In genomic region chr6:132530293-132530974, GRCh38 we compare ENCODE assay signal across 8 cellular contexts. TPM values are rescaled to one million over a fixed set of nuclear protein-coding genes. Genes with fewer than 3 reads are reported as not detected.
DNase-seq lines count a peak whose midpoint lies in the region; ATAC-seq and TF ChIP-seq lines count a peak whose summit lies in the region.

No MANE protein-coding gene starts in this region.

- no peak overlapping the region for H2AK9ac ChIP-seq in IMR-90 (replicated peaks; ENCODE audit: low read depth, low read length, poor library complexity)

- peak; percentile 44 for DNase-seq in D341Med (ENCODE audit: low spot score)
- DNase-seq in IMR-90, result peak; percentile 69
- DNase-seq in Peyer's patch, result peak in 2 of 3 donors; percentile 62 to 84
- DNase-seq in foreskin fibroblast, result peak; percentile 28 to 81
- DNase-seq in osteoblast (ENCODE audit: insufficient read length, low spot score, missing footprints), result peak; percentile 64
- no peak for DNase-seq in type B pancreatic cell (ENCODE audit: extremely low spot score, unreplicated experiment)

- H2BK20ac ChIP-seq in IMR-90 (ENCODE audit: low read depth, low read length), result no peak overlapping the region

- H3K9me3 ChIP-seq in IMR-90 (ENCODE audit: control insufficient read depth, insufficient read depth, low read length) (no peaks in the 10 kb centered on the region), Peyer's patch (no peaks in the 10 kb centered on the region), osteoblast (ENCODE audit: low read depth, low read length) (no peaks in the 10 kb centered on the region)

- peaks cover 17% of the 10 kb centered on the region for H3K27me3 ChIP-seq in IMR-90 (ENCODE audit: control insufficient read depth, insufficient read depth, low read length)
- no peaks in the 10 kb centered on the region for H3K27me3 ChIP-seq in Peyer's patch
- H3K27me3 ChIP-seq in osteoblast (ENCODE audit: insufficient read depth, low read length), result peaks cover 13% of the 10 kb centered on the region

- peak; percentile 96 for ATAC-seq in GM21447 (IDR thresholded peaks at IDR 0.05; ENCODE audit: unreplicated experiment)
- ATAC-seq in IMR-90 (ENCODE audit: low read depth), result peak; percentile 83
- ATAC-seq in activated T-helper 17 cell treated with anti-CD3 and anti-CD28 coated beads, Interleukin-2, amount 50 U/mL, for 72 hours (replicated peaks), result peak; percentile 62

- TF ChIP-seq POLR2A in IMR-90 (IDR thresholded peaks at IDR 0.05; ENCODE audit: low read depth, low read length) (no peak), Peyer's patch (IDR thresholded peaks at IDR 0.05) (no peak)

- in situ Hi-C loops in IMR-90 (cut with MboI; ENCODE audit: low sequenced_read_pairs), result loop anchor here (10.0 kb wide), 1 partner anchor 244 kb away; no protein-coding TSS in a partner anchor

- no peaks in the 10 kb centered on the region for H3K9me1 ChIP-seq in IMR-90 (ENCODE audit: insufficient read depth, low read length)

- H3K27ac Mint-ChIP-seq in activated T-helper 17 cell treated with anti-CD3 and anti-CD28 coated beads, Interleukin-2, amount 50 U/mL, for 72 hours, result no peak overlapping the region
- peak overlapping the region; percentile 62 for H3K27ac Mint-ChIP-seq in type B pancreatic cell

- H4K91ac ChIP-seq in IMR-90 (ENCODE audit: insufficient read depth, low read depth, low read length), result no peak overlapping the region

- no peak overlapping the region for H3K18ac ChIP-seq in IMR-90 (ENCODE audit: low read depth, low read length)

- intact Hi-C loops in IMR-90 (cut with micrococcal nuclease), result loop anchor here (1.0 to 2.0 kb wide), 4 partner anchors 138 to 284 kb away; partner anchors contain the start of genes RPS12 and SLC18B1

- TF ChIP-seq CTCF in IMR-90 (conservative IDR thresholded peaks at IDR 0.05; ENCODE audit: low read depth, low read length) (peak; percentile 73), Peyer's patch (IDR thresholded peaks at IDR 0.05) (peak; percentile 53 to 94 (median 90)), foreskin fibroblast (IDR thresholded peaks at IDR 0.05; ENCODE audit: low read depth, low read length) (peak; percentile 69), osteoblast (IDR thresholded peaks at IDR 0.05; ENCODE audit: extremely low read depth, low read depth, low read length) (peak; percentile 75), type B pancreatic cell (conservative IDR thresholded peaks at IDR 0.05) (peak; percentile 94)

- no peak overlapping the region for H2BK5ac ChIP-seq in IMR-90 (ENCODE audit: low read depth, low read length, poor library complexity, severe bottlenecking)

- POLR2A ChIA-PET in IMR-90 (lab: Charles Lee; ENCODE audit: unreplicated experiment), result no interaction called here

- H3K27ac ChIP-seq in IMR-90 (ENCODE audit: insufficient read depth, low read length) (no peak overlapping the region), Peyer's patch (no peak overlapping the region), osteoblast (ENCODE audit: low read depth, low read length) (no peak overlapping the region)

- no peak overlapping the region for H3K4ac ChIP-seq in IMR-90 (ENCODE audit: low read depth, low read length)

- no peak overlapping the region for H3K4me3 Mint-ChIP-seq in activated T-helper 17 cell treated with anti-CD3 and anti-CD28 coated beads, Interleukin-2, amount 50 U/mL, for 72 hours
- peak overlapping the region; percentile 83 for H3K4me3 Mint-ChIP-seq in type B pancreatic cell

- H3K4me3 ChIP-seq in IMR-90 (ENCODE audit: insufficient read depth, low read depth, low read length) (no peak overlapping the region), Peyer's patch (peak overlapping the region in 1 of 4 donors; percentile 19), foreskin fibroblast (ENCODE audit: low read depth in 1 of 2, low read length in 2 of 2) (no peak overlapping the region), osteoblast (ENCODE audit: insufficient read depth, low read length) (peak overlapping the region; percentile 59)

- H4K20me1 ChIP-seq in IMR-90 (ENCODE audit: insufficient read depth, low read length), result no peaks in the 10 kb centered on the region
- H4K20me1 ChIP-seq in osteoblast (ENCODE audit: insufficient read depth, low read length), result no peaks in the 10 kb centered on the region

- no peak overlapping the region for H4K8ac ChIP-seq in IMR-90 (ENCODE audit: low read depth in 2 of 2, low read length in 2 of 2)

- no peak overlapping the region for H2BK15ac ChIP-seq in IMR-90 (ENCODE audit: low read depth, low read length)

- no peaks in the 10 kb centered on the region for H3K36me3 Mint-ChIP-seq in activated T-helper 17 cell treated with anti-CD3 and anti-CD28 coated beads, Interleukin-2, amount 50 U/mL, for 72 hours (ENCODE audit: low read depth)
- H3K36me3 Mint-ChIP-seq in type B pancreatic cell, result no peaks in the 10 kb centered on the region

- H3K4me1 ChIP-seq in IMR-90 (ENCODE audit: control insufficient read depth, insufficient read depth, low read length), result no peaks in the 10 kb centered on the region
- no peaks in the 10 kb centered on the region for H3K4me1 ChIP-seq in Peyer's patch
- H3K4me1 ChIP-seq in osteoblast (ENCODE audit: insufficient read depth, low read length), result no peaks in the 10 kb centered on the region

- H2AFZ ChIP-seq in IMR-90 (replicated peaks; ENCODE audit: low read length, poor library complexity), result no peak overlapping the region
- peak overlapping the region; percentile 85 for H2AFZ ChIP-seq in osteoblast (ENCODE audit: low read length)

- no peak overlapping the region for H3K23ac ChIP-seq in IMR-90 (ENCODE audit: low read depth, low read length)

- H3K14ac ChIP-seq in IMR-90 (replicated peaks; ENCODE audit: low read depth, low read length), result no peak overlapping the region

- no peak overlapping the region for H4K5ac ChIP-seq in IMR-90 (ENCODE audit: low read depth, low read length)

- H3K9me3 Mint-ChIP-seq in activated T-helper 17 cell treated with anti-CD3 and anti-CD28 coated beads, Interleukin-2, amount 50 U/mL, for 72 hours, result no peaks in the 10 kb centered on the region
- no peaks in the 10 kb centered on the region for H3K9me3 Mint-ChIP-seq in type B pancreatic cell

- no peak overlapping the region for H3K56ac ChIP-seq in IMR-90 (ENCODE audit: extremely low read depth, insufficient read depth, low read length)

- dilution Hi-C loops in IMR-90 (cut with HindIII; ENCODE audit: low sequenced_read_pairs, unreplicated experiment), result no loop called here

- H3K36me3 ChIP-seq in IMR-90 (ENCODE audit: control insufficient read depth, insufficient read depth, low read length) (no peaks in the 10 kb centered on the region), Peyer's patch (no peaks in the 10 kb centered on the region), osteoblast (ENCODE audit: insufficient read depth, low read length) (no peaks in the 10 kb centered on the region)

- TF ChIP-seq RAD21 in IMR-90 (IDR thresholded peaks at IDR 0.05; ENCODE audit: low read length), result peak; percentile 70

- CTCF ChIA-PET in IMR-90 (lab: Yijun Ruan, JAX), result interaction anchor here (0.5 to 1.2 kb wide), 8 partner anchors 10 to 235 kb away, joined by 3 to 4 read pairs (median 3); partner anchors contain the start of genes STX7 and TAAR5

- no CpG with 5 or more reads among the region's 9 CpGs for WGBS in IMR-90 (ENCODE audit: extremely low coverage in 2 of 2, insufficient read length in 1 of 2), 2 experiments

- no peaks in the 10 kb centered on the region for H3K4me1 Mint-ChIP-seq in activated T-helper 17 cell treated with anti-CD3 and anti-CD28 coated beads, Interleukin-2, amount 50 U/mL, for 72 hours
- no peaks in the 10 kb centered on the region for H3K4me1 Mint-ChIP-seq in type B pancreatic cell (ENCODE audit: unreplicated experiment)

- peak overlapping the region; percentile 78 for H3K4me2 ChIP-seq in IMR-90 (ENCODE audit: low read depth, low read length)
- H3K4me2 ChIP-seq in osteoblast (ENCODE audit: insufficient read depth, low read length), result peak overlapping the region; percentile 89

- no peak overlapping the region for H3K9ac ChIP-seq in IMR-90 (ENCODE audit: low read depth, low read length)

- H3K27me3 Mint-ChIP-seq in activated T-helper 17 cell treated with anti-CD3 and anti-CD28 coated beads, Interleukin-2, amount 50 U/mL, for 72 hours, result peaks cover 19% of the 10 kb centered on the region
- peaks cover 6% of the 10 kb centered on the region for H3K27me3 Mint-ChIP-seq in type B pancreatic cell

- no peaks in the 10 kb centered on the region for H3K79me1 ChIP-seq in IMR-90 (ENCODE audit: low read depth in 1 of 2, low read length in 2 of 2)

- H3K79me2 ChIP-seq in osteoblast (ENCODE audit: insufficient read depth, low read length), result no peaks in the 10 kb centered on the region

- no peak overlapping the region for H2BK120ac ChIP-seq in IMR-90 (ENCODE audit: low read depth, low read length)

- H2AK5ac ChIP-seq in IMR-90 (ENCODE audit: low read depth, low read length), result no peak overlapping the region

- BruUV-seq in IMR-90 (replicated peaks; lab: Mats Ljungman, UMichigan), result no TSS peak

RNA-seq across cellular contexts. Expression of gene TAAR9, which starts 7.6 kb away (rescaled TPM):
- not detected in 2 replicates for total RNA-seq in IMR-90 (2012; rRNA removed)
- polyA plus RNA-seq in IMR-90 (2012; rRNA removed), result not detected in 2 replicates
- not detected in 2 replicates for polyA plus RNA-seq in IMR-90 (2012; cell fraction: cytosol; rRNA removed)
- polyA plus RNA-seq in IMR-90 (2012; cell fraction: nucleus; rRNA removed; ENCODE audit: low replicate concordance), result not detected in 2 replicates
- not detected for total RNA-seq in Peyer's patch
- total RNA-seq in activated T-helper 17 cell treated with anti-CD3 and anti-CD28 coated beads, Interleukin-2, amount 50 U/mL, for 72 hours, result not detected
- total RNA-seq in osteoblast, result not detected in 2 replicates
- not detected in 2 replicates for total RNA-seq in type B pancreatic cell (ENCODE audit: low replicate concordance)

RNA-seq across cellular contexts. Expression of gene STX7, which starts 17.5 kb away (rescaled TPM):
- total RNA-seq in IMR-90 (2012; rRNA removed), result 26.1 and 35.1 TPM in 2 replicates
- polyA plus RNA-seq in IMR-90 (2012; rRNA removed), result 13.3 and 16.5 TPM in 2 replicates
- 11.5 and 16.1 TPM in 2 replicates for polyA plus RNA-seq in IMR-90 (2012; cell fraction: cytosol; rRNA removed)
- 6.4 and 14.9 TPM in 2 replicates for polyA plus RNA-seq in IMR-90 (2012; cell fraction: nucleus; rRNA removed; ENCODE audit: low replicate concordance)
- total RNA-seq in Peyer's patch, result 10 to 100 TPM; 31.4 to 65.9 (median 51.9) TPM
- total RNA-seq in activated T-helper 17 cell treated with anti-CD3 and anti-CD28 coated beads, Interleukin-2, amount 50 U/mL, for 72 hours, result 10 to 100 TPM; 17.7 to 28.2 TPM
- total RNA-seq in osteoblast, result 41.5 and 43.8 TPM in 2 replicates
- 36.6 and 50.2 TPM in 2 replicates for total RNA-seq in type B pancreatic cell (ENCODE audit: low replicate concordance)

RNA-seq across cellular contexts. Expression of gene TAAR8, which starts 22.0 kb away (rescaled TPM):
- total RNA-seq in IMR-90 (2012; rRNA removed) (not detected in 2 replicates), Peyer's patch (not detected), osteoblast (not detected in 2 replicates), type B pancreatic cell (ENCODE audit: low replicate concordance) (not detected in 2 replicates)
- polyA plus RNA-seq in IMR-90 (2012; rRNA removed), result not detected in 2 replicates
- not detected in 2 replicates for polyA plus RNA-seq in IMR-90 (2012; cell fraction: cytosol; rRNA removed)
- not detected in 2 replicates for polyA plus RNA-seq in IMR-90 (2012; cell fraction: nucleus; rRNA removed; ENCODE audit: low replicate concordance)
- total RNA-seq in activated T-helper 17 cell treated with anti-CD3 and anti-CD28 coated beads, Interleukin-2, amount 50 U/mL, for 72 hours, result not detected

RNA-seq across cellular contexts. Expression of gene TAAR6, which starts 39.7 kb away (rescaled TPM):
- not detected in 2 replicates for total RNA-seq in IMR-90 (2012; rRNA removed)
- not detected in 2 replicates for polyA plus RNA-seq in IMR-90 (2012; rRNA removed)
- polyA plus RNA-seq in IMR-90 (2012; cell fraction: cytosol; rRNA removed), result not detected in 2 replicates
- polyA plus RNA-seq in IMR-90 (2012; cell fraction: nucleus; rRNA removed; ENCODE audit: low replicate concordance), result not detected in 2 replicates
- total RNA-seq in Peyer's patch, result not detected
- total RNA-seq in activated T-helper 17 cell treated with anti-CD3 and anti-CD28 coated beads, Interleukin-2, amount 50 U/mL, for 72 hours, result not detected
- not detected in 2 replicates for total RNA-seq in osteoblast
- not detected in 2 replicates for total RNA-seq in type B pancreatic cell (ENCODE audit: low replicate concordance)

RNA-seq across cellular contexts. Expression of gene TAAR5, which starts 59.1 kb away (rescaled TPM):
- total RNA-seq in IMR-90 (2012; rRNA removed) (not detected in 2 replicates), Peyer's patch (not detected), osteoblast (not detected in 2 replicates), type B pancreatic cell (ENCODE audit: low replicate concordance) (not detected in 2 replicates)
- polyA plus RNA-seq in IMR-90 (2012; rRNA removed), result not detected in 2 replicates
- not detected in 2 replicates for polyA plus RNA-seq in IMR-90 (2012; cell fraction: cytosol; rRNA removed)
- polyA plus RNA-seq in IMR-90 (2012; cell fraction: nucleus; rRNA removed; ENCODE audit: low replicate concordance), result not detected in 2 replicates
- not detected for total RNA-seq in activated T-helper 17 cell treated with anti-CD3 and anti-CD28 coated beads, Interleukin-2, amount 50 U/mL, for 72 hours
